ENCODE assay signal across 15 cellular contexts in the genomic region with DNA sequence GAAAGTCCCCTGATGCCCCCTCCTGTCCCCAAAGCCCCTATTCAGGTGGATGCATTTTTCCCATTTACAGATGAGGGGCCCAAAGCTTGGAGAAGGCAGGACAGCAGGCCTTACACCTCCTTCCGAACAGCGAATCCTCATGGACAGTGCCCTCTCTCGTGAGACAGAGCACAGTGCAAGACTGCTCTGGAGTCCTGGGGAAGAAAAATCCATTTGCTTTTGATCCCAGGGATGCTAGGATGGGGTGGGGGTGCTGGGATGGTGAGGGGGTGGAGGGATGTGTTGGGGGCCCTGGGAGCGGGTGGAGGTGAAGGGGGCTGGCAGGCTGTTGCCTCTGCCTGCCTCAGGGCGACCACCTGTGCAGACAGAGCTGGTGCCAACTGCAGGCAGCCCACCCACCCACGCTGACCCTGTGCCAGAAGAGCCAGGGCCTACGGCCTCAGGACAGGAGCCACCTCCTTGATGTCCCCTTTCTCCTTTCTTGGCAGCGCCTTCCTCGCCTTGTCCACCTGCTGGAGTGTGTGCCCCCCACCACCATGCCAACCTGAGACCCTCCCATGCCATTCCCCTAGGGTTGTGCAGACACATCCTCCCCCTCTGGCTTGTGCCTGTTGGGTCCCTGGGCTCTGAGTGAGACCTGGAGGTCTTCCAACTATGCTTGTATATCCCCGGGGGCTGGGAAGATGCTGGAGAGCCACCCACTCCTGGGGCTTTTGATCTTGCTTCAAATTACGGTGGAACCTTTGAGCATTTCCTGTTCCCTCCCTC.
DNase-seq lines count a peak whose midpoint lies in the region; ATAC-seq, FAIRE-seq and TF ChIP-seq lines count a peak whose summit lies in the region.
"Had no signal": no experiment of that assay in that cellular context is flagged by ENCODE, and none has a peak within 500 bp of the region (broad histone marks: within the 10 kb centered on the region; RNA-seq: fewer than 3 reads in every experiment).

No MANE protein-coding gene starts in this region.

- TF ChIP-seq POLR2A in HepG2 (IDR thresholded peaks at IDR 0.05; ENCODE audit: insufficient read depth in 1 of 2, low read depth in 2 of 2, low read length in 2 of 2) (no peak), right lobe of liver (IDR thresholded peaks at IDR 0.05) (no peak), stomach (IDR thresholded peaks at IDR 0.05) (no peak)

- TF ChIP-seq RAD21 in HepG2 (CRISPR knock-in tag; IDR thresholded peaks at IDR 0.05): no peak

- H3K9ac ChIP-seq in HepG2 (ENCODE audit: insufficient read depth, low read depth, low read length): no peak overlapping the region
- H3K9ac ChIP-seq in mammary epithelial cell (ENCODE audit: insufficient read depth, low read length): no peak overlapping the region

- H2AFZ ChIP-seq in HepG2 (ENCODE audit: low read length) (no peak overlapping the region), hepatocyte (no peak overlapping the region), mammary epithelial cell (ENCODE audit: low read depth, low read length) (no peak overlapping the region)

- in situ Hi-C loops in HepG2 (cut with HindIII; ENCODE audit: extremely low pct_ligation_motif_present, low pct_unique_long_range_greater_than_20kb): no loop called here
- in situ Hi-C loops in mammary epithelial cell (cut with MboI; ENCODE audit: low sequenced_read_pairs in 2 of 2): no loop called here

- H3K9me2 ChIP-seq in hepatocyte (replicated peaks; ENCODE audit: insufficient read depth): no peaks in the 10 kb centered on the region

- 54% methylated on average over 11 of the region's 11 CpGs for WGBS in HepG2 (ENCODE audit: low lambda C conversion rate)
- 72% methylated on average over 4 of the region's 11 CpGs for WGBS in right lobe of liver (ENCODE audit: insufficient coverage, low coverage, low lambda C conversion rate, missing lambda C conversion rate)
- WGBS in hepatocyte (ENCODE audit: low lambda C conversion rate, missing lambda C conversion rate): 77% methylated on average over 11 of the region's 11 CpGs
- 58 to 76% (median 67%) methylated on average over 8 to 11 of the region's 11 CpGs for WGBS in stomach, 5 donors
- 6% methylated on average over 3 of the region's 11 CpGs for WGBS in mammary epithelial cell (ENCODE audit: low coverage, missing lambda C conversion rate)

- CTCF ChIA-PET in HepG2 (lab: Yijun Ruan, JAX; ENCODE audit: low intra/inter-chr PET ratio, low total read pairs): no interaction called here
- CTCF ChIA-PET in mammary epithelial cell (lab: Charles Lee; ENCODE audit: low non-redundant PET): no interaction called here

- peak overlapping the region; percentile 43 for H3K4me2 ChIP-seq in HepG2 (ENCODE audit: low read depth, low read length)
- no peak overlapping the region for H3K4me2 ChIP-seq in hepatocyte
- no peak overlapping the region for H3K4me2 ChIP-seq in mammary epithelial cell (ENCODE audit: insufficient read depth, low read depth, low read length)

- ATAC-seq in HepG2 (peak; percentile 74), right lobe of liver (no peak)
- ATAC-seq: activated naive CD4-positive, alpha-beta T cell treated with anti-CD3 and anti-CD28 coated beads, Interleukin-2, amount 50 U/mL, for 72 hours; body of pancreas; Right ventricle myocardium inferior had no signal

- intact Hi-C loops in HepG2 (cut with micrococcal nuclease; ENCODE audit: unreplicated experiment) (no loop called here), right lobe of liver (cut with DNase I) (no loop called here), stomach (cut with DNase I; ENCODE audit: low total_unique reads) (no loop called here), mammary epithelial cell (cut with micrococcal nuclease) (loop anchor here (1.0 to 2.0 kb wide), 2 partner anchors 140 to 207 kb away; no protein-coding TSS in a partner anchor)

- dilution Hi-C loops in mammary epithelial cell (cut with HindIII; ENCODE audit: low sequenced_read_pairs): no loop called here

- TF ChIP-seq EP300 in HepG2 (IDR thresholded peaks at IDR 0.05; ENCODE audit: low read depth in 2 of 2, low read length in 2 of 2) (no peak), HepG2 (CRISPR knock-in tag; IDR thresholded peaks at IDR 0.05; ENCODE audit: borderline replicate concordance) (no peak), stomach (IDR thresholded peaks at IDR 0.05) (no peak)

- H3K4me3 ChIP-seq in HepG2 (replicated peaks in 1 of 3; ENCODE audit: insufficient read depth in 1 of 3, low read depth in 2 of 3, low read length in 3 of 3): no peak overlapping the region
- no peak overlapping the region for H3K4me3 ChIP-seq in right lobe of liver
- H3K4me3 ChIP-seq in hepatocyte: no peak overlapping the region
- no peak overlapping the region for H3K4me3 ChIP-seq in stomach
- H3K4me3 ChIP-seq in mammary epithelial cell (replicated peaks in 1 of 3; ENCODE audit: insufficient read depth in 1 of 3, low read depth in 2 of 3, low read length in 3 of 3): no peak overlapping the region
- H3K4me3 ChIP-seq: body of pancreas had no signal

- no peaks in the 10 kb centered on the region for H3K36me3 ChIP-seq in HepG2 (replicated peaks in 1 of 2; ENCODE audit: control insufficient read depth in 1 of 2, insufficient read depth in 2 of 2, low read length in 2 of 2)
- H3K36me3 ChIP-seq in right lobe of liver: no peaks in the 10 kb centered on the region
- no peaks in the 10 kb centered on the region for H3K36me3 ChIP-seq in hepatocyte (replicated peaks; ENCODE audit: insufficient read depth, low read depth)
- H3K36me3 ChIP-seq in stomach: no peaks in the 10 kb centered on the region
- no peaks in the 10 kb centered on the region for H3K36me3 ChIP-seq in mammary epithelial cell (ENCODE audit: insufficient read depth, low read length)

- DNase-seq in HepG2 (ENCODE audit: low spot score): no peak
- no peak for DNase-seq in right lobe of liver
- peak; percentile 44 for DNase-seq in NCI-H2171 (lab: John Stamatoyannopoulos, UW)
- no peak for DNase-seq in hepatocyte (ENCODE audit: low spot score)
- DNase-seq in stomach: no peak
- no peak for DNase-seq in NCI-H524 (lab: John Stamatoyannopoulos, UW)
- DNase-seq in mammary epithelial cell: no peak
- no peak for DNase-seq in activated T-cell treated with anti-CD3 and anti-CD28 coated beads for 4 hours
- DNase-seq: activated CD4-positive, alpha-beta T cell treated with anti-CD3 and anti-CD28 coated beads for 1 hour; body of pancreas; hypothalamus; KBM-7; NCI-H1436 treated with DMSO at 0.1 percent for 48 hours had no signal

- POLR2A ChIA-PET in HepG2 (lab: Yijun Ruan, JAX): no interaction called here

- no peaks in the 10 kb centered on the region for H4K20me1 ChIP-seq in HepG2 (ENCODE audit: insufficient read depth, low read length)
- H4K20me1 ChIP-seq in hepatocyte (ENCODE audit: insufficient read depth, poor library complexity, severe bottlenecking): no peaks in the 10 kb centered on the region
- H4K20me1 ChIP-seq in mammary epithelial cell (ENCODE audit: insufficient read depth, low read length): no peaks in the 10 kb centered on the region

- H3K27ac ChIP-seq in HepG2 (ENCODE audit: extremely low read length, insufficient read depth, low read length) (no peak overlapping the region), right lobe of liver (no peak overlapping the region), hepatocyte (peak overlapping the region; percentile 86), stomach (peak overlapping the region in 4 of 5 donors; percentile 18 to 74 (median 51)), mammary epithelial cell (ENCODE audit: insufficient read depth, low read depth, low read length) (no peak overlapping the region)
- H3K27ac ChIP-seq: body of pancreas had no signal

- H3K4me1 ChIP-seq in HepG2 (ENCODE audit: insufficient read depth, low read length) (peaks cover 55% of the 10 kb centered on the region), right lobe of liver (peaks cover 0 to 12% (median 0%) of the 10 kb centered on the region in 4 donors), hepatocyte (ENCODE audit: insufficient read depth) (peaks cover 22% of the 10 kb centered on the region), stomach (peaks cover 13 to 58% (median 47%) of the 10 kb centered on the region in 4 donors), mammary epithelial cell (ENCODE audit: insufficient read depth, low read length) (no peaks in the 10 kb centered on the region)

- FAIRE-seq in HepG2 (lab: Jason Lieb, UNC): peak; percentile 71

- BruUV-seq in HepG2 (replicated peaks; lab: Mats Ljungman, UMichigan): no TSS peak
- BruUV-seq in mammary epithelial cell (replicated peaks; lab: Mats Ljungman, UMichigan): no TSS peak

- TF ChIP-seq CTCF in HepG2 (CRISPR knock-in tag; IDR thresholded peaks at IDR 0.05) (peak; percentile 55), right lobe of liver (IDR thresholded peaks at IDR 0.05) (no peak), hepatocyte (IDR thresholded peaks at IDR 0.05; ENCODE audit: poor library complexity) (peak; percentile 23), stomach (IDR thresholded peaks at IDR 0.05) (no peak), mammary epithelial cell (conservative IDR thresholded peaks at IDR 0.05 in 1 of 2, IDR thresholded peaks at IDR 0.05 in 1 of 2; ENCODE audit: extremely low read depth in 1 of 2, insufficient read depth in 1 of 2, low read depth in 1 of 2, low read length in 2 of 2) (peak in 1 of 2 donors; percentile 40)

- no peaks in the 10 kb centered on the region for H3K9me3 ChIP-seq in HepG2 (ENCODE audit: low read length)
- H3K9me3 ChIP-seq in right lobe of liver: no peaks in the 10 kb centered on the region
- H3K9me3 ChIP-seq in hepatocyte (ENCODE audit: low read depth): no peaks in the 10 kb centered on the region
- H3K9me3 ChIP-seq in stomach: no peaks in the 10 kb centered on the region
- no peaks in the 10 kb centered on the region for H3K9me3 ChIP-seq in mammary epithelial cell (replicated peaks; ENCODE audit: insufficient read depth, low read length)
- H3K9me3 ChIP-seq: body of pancreas had no signal

- H3K79me2 ChIP-seq in HepG2 (ENCODE audit: insufficient read depth, low read length) (no peaks in the 10 kb centered on the region), hepatocyte (no peaks in the 10 kb centered on the region), mammary epithelial cell (ENCODE audit: insufficient read depth, low read length) (no peaks in the 10 kb centered on the region)

- H3K27me3 ChIP-seq in HepG2 (ENCODE audit: control insufficient read depth in 1 of 2, insufficient read depth in 2 of 2, low read length in 2 of 2) (no peaks in the 10 kb centered on the region), right lobe of liver (no peaks in the 10 kb centered on the region), hepatocyte (no peaks in the 10 kb centered on the region), stomach (no peaks in the 10 kb centered on the region), mammary epithelial cell (ENCODE audit: insufficient read depth, low read length) (peaks cover 6% of the 10 kb centered on the region)
- H3K27me3 ChIP-seq: body of pancreas had no signal

TF ChIP-seq in HepG2, 621 proteins besides CTCF, POLR2A, EP300 and RAD21 (continues in another document):
- TF ChIP-seq ZNF446 (CRISPR knock-in tag; IDR thresholded peaks at IDR 0.05) (no peak), RNF2 (conservative IDR thresholded peaks at IDR 0.05; ENCODE audit: low read depth) (no peak), CREB1 (IDR thresholded peaks at IDR 0.05) (no peak), CREB1 (CRISPR knock-in tag; IDR thresholded peaks at IDR 0.05) (no peak), MLLT10 (CRISPR knock-in tag; IDR thresholded peaks at IDR 0.05) (no peak), ZNF160 (CRISPR knock-in tag; IDR thresholded peaks at IDR 0.05) (no peak)

Comparison
In these comparisons a context has a peak if more than half of its experiments do, and no peak if none do; other contexts are left out.
1. CTCF ChIP-seq: peak in HepG2 (single experiment) and hepatocyte (single experiment); none in right lobe of liver (0 of 4) and stomach (0 of 7).
2. H3K27ac ChIP-seq: peak in hepatocyte (single experiment) and stomach (4 of 5); none in HepG2 (single experiment), right lobe of liver (0 of 3) and mammary epithelial cell (single experiment).